Comparison of ENCODE assay signal across 20 cellular contexts in the genomic region with DNA sequence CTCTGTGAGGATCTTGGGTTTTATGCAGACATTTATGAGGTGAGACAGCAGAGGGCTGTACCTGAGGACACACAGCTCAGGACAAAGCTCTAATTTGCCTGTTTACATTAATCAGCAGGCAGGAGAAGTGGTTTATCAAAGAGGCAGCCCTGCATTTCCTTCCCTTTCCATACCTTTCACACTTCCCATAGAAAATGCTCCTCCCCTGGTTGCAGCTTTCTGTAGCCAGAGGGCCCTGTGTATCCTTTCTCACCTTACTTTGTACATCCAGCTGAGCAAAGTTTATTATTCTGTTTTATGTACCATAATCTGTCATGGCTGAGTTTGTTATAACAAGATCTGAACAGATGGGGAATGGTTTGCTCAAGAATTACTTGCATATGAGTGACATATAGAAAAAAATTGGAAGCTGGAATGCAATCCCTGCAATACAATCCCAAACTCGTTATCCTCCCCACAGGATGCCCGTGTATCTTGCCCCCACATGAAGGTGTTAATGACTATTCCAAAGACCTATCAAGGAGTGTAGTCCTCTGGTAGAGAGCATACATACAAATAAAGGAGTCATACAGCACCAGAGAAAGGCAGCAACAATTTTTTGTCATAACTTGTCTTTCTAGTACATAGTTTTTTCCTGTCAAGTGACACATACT.
DNase-seq lines count a peak whose midpoint lies in the region; ATAC-seq and TF ChIP-seq lines count a peak whose summit lies in the region.
"Had no signal": no experiment of that assay in that cellular context is flagged by ENCODE, and none has a peak within 500 bp of the region (broad histone marks: within the 10 kb centered on the region; RNA-seq: fewer than 3 reads in every experiment).

No MANE protein-coding gene starts in this region.

- no peak overlapping the region for H3K27ac Mint-ChIP-seq in WTC11
- H3K27ac Mint-ChIP-seq in activated CD8-positive, alpha-beta T cell treated with anti-CD3 and anti-CD28 coated beads, Interleukin-2, amount 10 ng/mL, durations not matched to agents 7 days and 5 days = no peak overlapping the region
- H3K27ac Mint-ChIP-seq: IgD-negative memory B cell had no signal

- peaks cover 35% of the 10 kb centered on the region for H3K4me1 Mint-ChIP-seq in WTC11
- H3K4me1 Mint-ChIP-seq in activated CD8-positive, alpha-beta T cell treated with anti-CD3 and anti-CD28 coated beads, Interleukin-2, amount 10 ng/mL, durations not matched to agents 7 days and 5 days (ENCODE audit: low read depth) = no peaks in the 10 kb centered on the region
- H3K4me1 Mint-ChIP-seq: IgD-negative memory B cell had no signal

- ATAC-seq in WTC11 = peak; percentile 60
- ATAC-seq in activated CD8-positive, alpha-beta T cell treated with anti-CD3 and anti-CD28 coated beads, Interleukin-2, amount 10 ng/mL, durations not matched to agents 7 days and 5 days = no peak
- ATAC-seq: HCT116, Right ventricle myocardium inferior, SK-N-SH treated with all-trans-retinoic acid at 6 μM for 48 hours had no signal

- no peak overlapping the region for H3K4me3 ChIP-seq in brain microvascular endothelial cell (ENCODE audit: low read depth, low read length)
- H3K4me3 ChIP-seq: PC-9, SJCRH30 had no signal

- H3K27me3 Mint-ChIP-seq in WTC11 (ENCODE audit: low read depth) = no peaks in the 10 kb centered on the region
- no peaks in the 10 kb centered on the region for H3K27me3 Mint-ChIP-seq in activated CD8-positive, alpha-beta T cell treated with anti-CD3 and anti-CD28 coated beads, Interleukin-2, amount 10 ng/mL, durations not matched to agents 7 days and 5 days (ENCODE audit: low read depth)
- H3K27me3 Mint-ChIP-seq: IgD-negative memory B cell had no signal

- H3K9me3 Mint-ChIP-seq in WTC11 = no peaks in the 10 kb centered on the region
- H3K9me3 Mint-ChIP-seq in activated CD8-positive, alpha-beta T cell treated with anti-CD3 and anti-CD28 coated beads, Interleukin-2, amount 10 ng/mL, durations not matched to agents 7 days and 5 days (ENCODE audit: insufficient read depth) = no peaks in the 10 kb centered on the region

- H3K4me3 Mint-ChIP-seq in WTC11 = no peak overlapping the region
- no peak overlapping the region for H3K4me3 Mint-ChIP-seq in activated CD8-positive, alpha-beta T cell treated with anti-CD3 and anti-CD28 coated beads, Interleukin-2, amount 10 ng/mL, durations not matched to agents 7 days and 5 days
- H3K4me3 Mint-ChIP-seq: IgD-negative memory B cell had no signal

- H3K36me3 ChIP-seq in brain microvascular endothelial cell (replicated peaks) = no peaks in the 10 kb centered on the region
- H3K36me3 ChIP-seq: SJCRH30 had no signal

- TF ChIP-seq CTCF in WTC11 (IDR thresholded peaks at IDR 0.05) (no peak), brain microvascular endothelial cell (IDR thresholded peaks at IDR 0.05; ENCODE audit: low read depth, low read length, missing control alignments) (no peak)

- no peak overlapping the region for H3K27ac ChIP-seq in brain microvascular endothelial cell
- H3K27ac ChIP-seq: KMS-11, PC-9, SJCRH30 had no signal

- POLR2A ChIA-PET in WTC11 (lab: Charles Lee) = no interaction called here
- POLR2A ChIA-PET in activated CD8-positive, alpha-beta T cell treated with anti-CD3 and anti-CD28 coated beads, Interleukin-2, amount 10 ng/mL, durations not matched to agents 7 days and 5 days (lab: Charles Lee) = no interaction called here

- CTCF ChIA-PET in WTC11 (lab: Charles Lee) = interaction anchor here (0.6 to 0.9 kb wide), 2 partner anchors 29 to 200 kb away, joined by 3 read pairs; no protein-coding TSS in a partner anchor
- CTCF ChIA-PET in activated CD8-positive, alpha-beta T cell treated with anti-CD3 and anti-CD28 coated beads, Interleukin-2, amount 10 ng/mL, durations not matched to agents 7 days and 5 days (lab: Charles Lee) = no interaction called here

- in situ Hi-C loops in brain microvascular endothelial cell (cut with HindIII; ENCODE audit: low pct_ligation_motif_present, low sequenced_read_pairs) = no loop called here

- DNase-seq in NCI-H82 (lab: John Stamatoyannopoulos, UW) (peak; percentile 6), NCI-H82 treated with DMSO at 0.1 percent for 48 hours (lab: John Stamatoyannopoulos, UW; ENCODE audit: unreplicated experiment) (no peak), NCI-H2171 treated with DMSO at 0.1 percent for 48 hours (lab: John Stamatoyannopoulos, UW) (peak; percentile 99), WTC11 (ENCODE audit: low spot score) (no peak), brain microvascular endothelial cell (no peak), nucleus accumbens (lab: John Stamatoyannopoulos, UW) (no peak)
- no peak for DNase-seq in activated CD8-positive, alpha-beta T cell treated with anti-CD3 and anti-CD28 coated beads, Interleukin-2, amount 10 ng/mL, durations not matched to agents 7 days and 5 days
- DNase-seq: Calu3, MM.1S, NCI-H187, NCI-H2107, NCI-H226, NCI-H510A, PC-9, SJCRH30 had no signal

- no peaks in the 10 kb centered on the region for H3K36me3 Mint-ChIP-seq in WTC11
- no peaks in the 10 kb centered on the region for H3K36me3 Mint-ChIP-seq in activated CD8-positive, alpha-beta T cell treated with anti-CD3 and anti-CD28 coated beads, Interleukin-2, amount 10 ng/mL, durations not matched to agents 7 days and 5 days (ENCODE audit: low read depth)
- H3K36me3 Mint-ChIP-seq: IgD-negative memory B cell had no signal

- H3K27me3 ChIP-seq in brain microvascular endothelial cell (replicated peaks) = no peaks in the 10 kb centered on the region

TF ChIP-seq in WTC11, 78 proteins besides CTCF, POLR2A, EP300 and RAD21:
- TF ChIP-seq, protein P1, sequence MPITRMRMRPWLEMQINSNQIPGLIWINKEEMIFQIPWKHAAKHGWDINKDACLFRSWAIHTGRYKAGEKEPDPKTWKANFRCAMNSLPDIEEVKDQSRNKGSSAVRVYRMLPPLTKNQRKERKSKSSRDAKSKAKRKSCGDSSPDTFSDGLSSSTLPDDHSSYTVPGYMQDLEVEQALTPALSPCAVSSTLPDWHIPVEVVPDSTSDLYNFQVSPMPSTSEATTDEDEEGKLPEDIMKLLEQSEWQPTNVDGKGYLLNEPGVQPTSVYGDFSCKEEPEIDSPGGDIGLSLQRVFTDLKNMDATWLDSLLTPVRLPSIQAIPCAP (CRISPR knock-in tag; IDR thresholded peaks at IDR 0.05) = no peak
- TF ChIP-seq ZNF317 (CRISPR knock-in tag; IDR thresholded peaks at IDR 0.05; ENCODE audit: borderline replicate concordance, low read depth) (no peak), MXD4 (CRISPR knock-in tag; IDR thresholded peaks at IDR 0.05; ENCODE audit: borderline replicate concordance) (no peak), SMAD3 (CRISPR knock-in tag; IDR thresholded peaks at IDR 0.05; ENCODE audit: borderline replicate concordance) (no peak), ETV6 (CRISPR knock-in tag; IDR thresholded peaks at IDR 0.05) (no peak), ZNF219 (CRISPR knock-in tag; IDR thresholded peaks at IDR 0.05; ENCODE audit: borderline replicate concordance) (no peak), MYBL2 (CRISPR knock-in tag; IDR thresholded peaks at IDR 0.05) (no peak), GABPB1 (CRISPR knock-in tag; IDR thresholded peaks at IDR 0.05) (no peak), ESRRA (CRISPR knock-in tag; IDR thresholded peaks at IDR 0.05; ENCODE audit: borderline replicate concordance) (no peak), SP1 (CRISPR knock-in tag; conservative IDR thresholded peaks at IDR 0.05) (no peak)
- TF ChIP-seq, protein P2, sequence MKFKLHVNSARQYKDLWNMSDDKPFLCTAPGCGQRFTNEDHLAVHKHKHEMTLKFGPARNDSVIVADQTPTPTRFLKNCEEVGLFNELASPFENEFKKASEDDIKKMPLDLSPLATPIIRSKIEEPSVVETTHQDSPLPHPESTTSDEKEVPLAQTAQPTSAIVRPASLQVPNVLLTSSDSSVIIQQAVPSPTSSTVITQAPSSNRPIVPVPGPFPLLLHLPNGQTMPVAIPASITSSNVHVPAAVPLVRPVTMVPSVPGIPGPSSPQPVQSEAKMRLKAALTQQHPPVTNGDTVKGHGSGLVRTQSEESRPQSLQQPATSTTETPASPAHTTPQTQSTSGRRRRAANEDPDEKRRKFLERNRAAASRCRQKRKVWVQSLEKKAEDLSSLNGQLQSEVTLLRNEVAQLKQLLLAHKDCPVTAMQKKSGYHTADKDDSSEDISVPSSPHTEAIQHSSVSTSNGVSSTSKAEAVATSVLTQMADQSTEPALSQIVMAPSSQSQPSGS (CRISPR knock-in tag; IDR thresholded peaks at IDR 0.05; ENCODE audit: borderline replicate concordance, low read depth) = no peak
- TF ChIP-seq, protein P3, sequence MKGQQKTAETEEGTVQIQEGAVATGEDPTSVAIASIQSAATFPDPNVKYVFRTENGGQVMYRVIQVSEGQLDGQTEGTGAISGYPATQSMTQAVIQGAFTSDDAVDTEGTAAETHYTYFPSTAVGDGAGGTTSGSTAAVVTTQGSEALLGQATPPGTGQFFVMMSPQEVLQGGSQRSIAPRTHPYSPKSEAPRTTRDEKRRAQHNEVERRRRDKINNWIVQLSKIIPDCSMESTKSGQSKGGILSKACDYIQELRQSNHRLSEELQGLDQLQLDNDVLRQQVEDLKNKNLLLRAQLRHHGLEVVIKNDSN (CRISPR knock-in tag; IDR thresholded peaks at IDR 0.05) = no peak
- TF ChIP-seq, protein P4, sequence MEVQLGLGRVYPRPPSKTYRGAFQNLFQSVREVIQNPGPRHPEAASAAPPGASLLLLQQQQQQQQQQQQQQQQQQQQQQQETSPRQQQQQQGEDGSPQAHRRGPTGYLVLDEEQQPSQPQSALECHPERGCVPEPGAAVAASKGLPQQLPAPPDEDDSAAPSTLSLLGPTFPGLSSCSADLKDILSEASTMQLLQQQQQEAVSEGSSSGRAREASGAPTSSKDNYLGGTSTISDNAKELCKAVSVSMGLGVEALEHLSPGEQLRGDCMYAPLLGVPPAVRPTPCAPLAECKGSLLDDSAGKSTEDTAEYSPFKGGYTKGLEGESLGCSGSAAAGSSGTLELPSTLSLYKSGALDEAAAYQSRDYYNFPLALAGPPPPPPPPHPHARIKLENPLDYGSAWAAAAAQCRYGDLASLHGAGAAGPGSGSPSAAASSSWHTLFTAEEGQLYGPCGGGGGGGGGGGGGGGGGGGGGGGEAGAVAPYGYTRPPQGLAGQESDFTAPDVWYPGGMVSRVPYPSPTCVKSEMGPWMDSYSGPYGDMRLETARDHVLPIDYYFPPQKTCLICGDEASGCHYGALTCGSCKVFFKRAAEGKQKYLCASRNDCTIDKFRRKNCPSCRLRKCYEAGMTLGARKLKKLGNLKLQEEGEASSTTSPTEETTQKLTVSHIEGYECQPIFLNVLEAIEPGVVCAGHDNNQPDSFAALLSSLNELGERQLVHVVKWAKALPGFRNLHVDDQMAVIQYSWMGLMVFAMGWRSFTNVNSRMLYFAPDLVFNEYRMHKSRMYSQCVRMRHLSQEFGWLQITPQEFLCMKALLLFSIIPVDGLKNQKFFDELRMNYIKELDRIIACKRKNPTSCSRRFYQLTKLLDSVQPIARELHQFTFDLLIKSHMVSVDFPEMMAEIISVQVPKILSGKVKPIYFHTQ (CRISPR knock-in tag; IDR thresholded peaks at IDR 0.05) = no peak

Comparison
In these comparisons a context has a peak if more than half of its experiments do, and no peak if none do; other contexts are left out.
1. DNase-seq: peak in NCI-H82 (single experiment) and NCI-H2171 treated with DMSO at 0.1 percent for 48 hours (single experiment); none in NCI-H82 treated with DMSO at 0.1 percent for 48 hours (single experiment), WTC11 (single experiment), brain microvascular endothelial cell (single experiment), nucleus accumbens (0 of 56) and activated CD8-positive, alpha-beta T cell treated with anti-CD3 and anti-CD28 coated beads, Interleukin-2, amount 10 ng/mL, durations not matched to agents 7 days and 5 days (single experiment).